Comparison of ENCODE assay signal across 15 cellular contexts in genomic region chr19:35260694-35261304, GRCh38. TPM values are rescaled to one million over a fixed set of nuclear protein-coding genes. Genes with fewer than 3 reads are reported as not detected.
DNase-seq lines count a peak whose midpoint lies in the region; ATAC-seq and TF ChIP-seq lines count a peak whose summit lies in the region.
"Had no signal": no experiment of that assay in that cellular context is flagged by ENCODE, and none has a peak within 500 bp of the region (broad histone marks: within the 10 kb centered on the region; RNA-seq: fewer than 3 reads in every experiment).

No MANE protein-coding gene starts in this region.

- H3K36me3 Mint-ChIP-seq in Calu3 (ENCODE audit: insufficient read depth, unreplicated experiment): peaks cover 93% of the 10 kb centered on the region
- no peaks in the 10 kb centered on the region for H3K36me3 Mint-ChIP-seq in activated CD8-positive, alpha-beta memory T cell treated with anti-CD3 and anti-CD28 coated beads, Interleukin-2, amount 10 ng/mL, durations not matched to agents 7 days and 5 days
- H3K36me3 Mint-ChIP-seq in naive thymus-derived CD8-positive, alpha-beta T cell: peaks cover 0 to 32% (median 0%) of the 10 kb centered on the region in 3 donors

- H3K9ac ChIP-seq in smooth muscle cell (ENCODE audit: low read depth): no peak overlapping the region
- H3K9ac ChIP-seq: BLaER1 treated with 17β-estradiol and CSF1 and Interleukin-3, amounts not matched to agents 10 nM and 100 nM; KMS-11 had no signal

- H3K79me2 ChIP-seq in smooth muscle cell (ENCODE audit: low read depth): no peaks in the 10 kb centered on the region

- H3K4me1 ChIP-seq in smooth muscle cell (ENCODE audit: low read depth): no peaks in the 10 kb centered on the region

- no peak overlapping the region for H2AFZ ChIP-seq in smooth muscle cell (ENCODE audit: low read depth)

- no peak overlapping the region for H3K4me3 ChIP-seq in smooth muscle cell
- H3K4me3 ChIP-seq: BLaER1 treated with 17β-estradiol and CSF1 and Interleukin-3, amounts not matched to agents 10 nM and 100 nM; esophagus squamous epithelium had no signal

- WGBS in smooth muscle cell (ENCODE audit: low lambda C conversion rate): 90% methylated on average over 10 of the region's 10 CpGs

- no peak overlapping the region for H3K4me3 Mint-ChIP-seq in Calu3 (ENCODE audit: low read depth, unreplicated experiment)
- no peak overlapping the region for H3K4me3 Mint-ChIP-seq in activated CD8-positive, alpha-beta memory T cell treated with anti-CD3 and anti-CD28 coated beads, Interleukin-2, amount 10 ng/mL, durations not matched to agents 7 days and 5 days
- no peak overlapping the region for H3K4me3 Mint-ChIP-seq in naive thymus-derived CD8-positive, alpha-beta T cell
- H3K4me3 Mint-ChIP-seq: stimulated activated naive CD8-positive, alpha-beta T cell treated with anti-CD3 and anti-CD28 coated beads, Interleukin-15, Interleukin-2, amounts not matched to agents 100 ng/mL and 50 ng/mL, for 24 hours had no signal

- intact Hi-C loops in Calu3 (cut with micrococcal nuclease; ENCODE audit: unreplicated experiment): no loop called here

- no peaks in the 10 kb centered on the region for H3K9me3 ChIP-seq in smooth muscle cell (replicated peaks; ENCODE audit: low read depth)
- H3K9me3 ChIP-seq: BLaER1 treated with 17β-estradiol and CSF1 and Interleukin-3, amounts not matched to agents 10 nM and 100 nM; esophagus squamous epithelium had no signal

- DNase-seq in Calu3 (no peak), smooth muscle cell (lab: John Stamatoyannopoulos, UW; ENCODE audit: unreplicated experiment) (no peak), NOMO-1 treated with DMSO at 0.1 percent for 48 hours (lab: John Stamatoyannopoulos, UW; ENCODE audit: unreplicated experiment) (no peak), midbrain (lab: John Stamatoyannopoulos, UW) (no peak)
- DNase-seq in activated CD8-positive, alpha-beta memory T cell treated with anti-CD3 and anti-CD28 coated beads, Interleukin-2, amount 10 ng/mL, durations not matched to agents 7 days and 5 days: peak; percentile 38
- DNase-seq in naive thymus-derived CD8-positive, alpha-beta T cell: peak in 1 of 10 donors; percentile 12
- DNase-seq: esophagus squamous epithelium; mammary epithelial cell; NCI-H1930; stimulated activated CD4-positive, alpha-beta T cell treated with anti-CD3 and anti-CD28 coated beads, Interleukin-2, amount 100 ng/mL, for 24 hours had no signal

- no peaks in the 10 kb centered on the region for H4K20me1 ChIP-seq in smooth muscle cell (ENCODE audit: low read depth)

- TF ChIP-seq CTCF in 22Rv1 (IDR thresholded peaks at IDR 0.05): no peak
- TF ChIP-seq CTCF in Calu3 (IDR thresholded peaks at IDR 0.05; ENCODE audit: unreplicated experiment): no peak
- TF ChIP-seq CTCF in smooth muscle cell (IDR thresholded peaks at IDR 0.05; ENCODE audit: borderline replicate concordance, insufficient read depth, poor library complexity, severe bottlenecking): no peak

- H3K4me2 ChIP-seq in smooth muscle cell: no peak overlapping the region
- H3K4me2 ChIP-seq: KMS-11 had no signal

- CTCF ChIA-PET in Calu3 (lab: Charles Lee): no interaction called here
- CTCF ChIA-PET in activated CD8-positive, alpha-beta memory T cell treated with anti-CD3 and anti-CD28 coated beads, Interleukin-2, amount 10 ng/mL, durations not matched to agents 7 days and 5 days (lab: Charles Lee): interaction anchor here (0.6 to 0.7 kb wide), 2 partner anchors 108 to 120 kb away, joined by 3 read pairs; no protein-coding TSS in a partner anchor

- BruUV-seq in Calu3 (replicated peaks; lab: Mats Ljungman, UMichigan): no TSS peak

- POLR2A ChIA-PET in naive thymus-derived CD8-positive, alpha-beta T cell (lab: Charles Lee): interaction anchor here (0.6 to 2.1 kb wide), 5 partner anchors 10 to 119 kb away, joined by 3 to 9 read pairs (median 6); no protein-coding TSS in a partner anchor

- H3K27ac Mint-ChIP-seq in Calu3 (ENCODE audit: unreplicated experiment): peak overlapping the region; percentile 58
- no peak overlapping the region for H3K27ac Mint-ChIP-seq in activated CD8-positive, alpha-beta memory T cell treated with anti-CD3 and anti-CD28 coated beads, Interleukin-2, amount 10 ng/mL, durations not matched to agents 7 days and 5 days
- peak overlapping the region in 8 of 10 donors; percentile 39 to 74 (median 54) for H3K27ac Mint-ChIP-seq in naive thymus-derived CD8-positive, alpha-beta T cell
- H3K27ac Mint-ChIP-seq: stimulated activated naive CD8-positive, alpha-beta T cell treated with anti-CD3 and anti-CD28 coated beads, Interleukin-15, Interleukin-2, amounts not matched to agents 100 ng/mL and 50 ng/mL, for 24 hours had no signal

- H3K27me3 ChIP-seq in smooth muscle cell (ENCODE audit: low read depth): no peaks in the 10 kb centered on the region
- H3K27me3 ChIP-seq: BLaER1 treated with 17β-estradiol and CSF1 and Interleukin-3, amounts not matched to agents 10 nM and 100 nM had no signal

- peaks cover 16% of the 10 kb centered on the region for H3K4me1 Mint-ChIP-seq in Calu3 (ENCODE audit: low read depth, unreplicated experiment)
- peaks cover 5% of the 10 kb centered on the region for H3K4me1 Mint-ChIP-seq in activated CD8-positive, alpha-beta memory T cell treated with anti-CD3 and anti-CD28 coated beads, Interleukin-2, amount 10 ng/mL, durations not matched to agents 7 days and 5 days
- peaks cover 26 to 52% (median 43%) of the 10 kb centered on the region in 4 donors for H3K4me1 Mint-ChIP-seq in naive thymus-derived CD8-positive, alpha-beta T cell

- H3K27ac ChIP-seq in 22Rv1 (peak overlapping the region; percentile 98; the same call in 1 of the 2 replicates), smooth muscle cell (ENCODE audit: low read depth) (no peak overlapping the region)
- H3K27ac ChIP-seq: BLaER1 treated with 17β-estradiol and CSF1 and Interleukin-3, amounts not matched to agents 10 nM and 100 nM; esophagus squamous epithelium; KMS-11 had no signal

- H3F3A ChIP-seq in smooth muscle cell (ENCODE audit: low read depth): peaks cover 9% of the 10 kb centered on the region

- no peaks in the 10 kb centered on the region for H3K36me3 ChIP-seq in smooth muscle cell (ENCODE audit: low read depth)
- H3K36me3 ChIP-seq: BLaER1 treated with 17β-estradiol and CSF1 and Interleukin-3, amounts not matched to agents 10 nM and 100 nM had no signal

- no peaks in the 10 kb centered on the region for H3K9me3 Mint-ChIP-seq in Calu3 (ENCODE audit: low read depth, unreplicated experiment)
- H3K9me3 Mint-ChIP-seq in activated CD8-positive, alpha-beta memory T cell treated with anti-CD3 and anti-CD28 coated beads, Interleukin-2, amount 10 ng/mL, durations not matched to agents 7 days and 5 days (ENCODE audit: low read depth): no peaks in the 10 kb centered on the region
- no peaks in the 10 kb centered on the region for H3K9me3 Mint-ChIP-seq in naive thymus-derived CD8-positive, alpha-beta T cell
- H3K9me3 Mint-ChIP-seq: stimulated activated naive CD8-positive, alpha-beta T cell treated with anti-CD3 and anti-CD28 coated beads, Interleukin-15, Interleukin-2, amounts not matched to agents 100 ng/mL and 50 ng/mL, for 24 hours had no signal

- no peak for ATAC-seq in activated CD8-positive, alpha-beta memory T cell treated with anti-CD3 and anti-CD28 coated beads, Interleukin-2, amount 10 ng/mL, durations not matched to agents 7 days and 5 days
- ATAC-seq in naive thymus-derived CD8-positive, alpha-beta T cell: no peak
- no peak for ATAC-seq in GM19455 (IDR thresholded peaks at IDR 0.05; ENCODE audit: unreplicated experiment)

- no peaks in the 10 kb centered on the region for H3K27me3 Mint-ChIP-seq in Calu3 (ENCODE audit: unreplicated experiment)
- H3K27me3 Mint-ChIP-seq in activated CD8-positive, alpha-beta memory T cell treated with anti-CD3 and anti-CD28 coated beads, Interleukin-2, amount 10 ng/mL, durations not matched to agents 7 days and 5 days: no peaks in the 10 kb centered on the region
- no peaks in the 10 kb centered on the region for H3K27me3 Mint-ChIP-seq in naive thymus-derived CD8-positive, alpha-beta T cell
- H3K27me3 Mint-ChIP-seq: stimulated activated naive CD8-positive, alpha-beta T cell treated with anti-CD3 and anti-CD28 coated beads, Interleukin-15, Interleukin-2, amounts not matched to agents 100 ng/mL and 50 ng/mL, for 24 hours had no signal

RNA-seq across cellular contexts. Expression of gene USF2, which starts 8.0 kb away (rescaled TPM):
- 114 and 127 TPM in 2 replicates for total RNA-seq in Calu3 (2022)
- total RNA-seq in activated CD8-positive, alpha-beta memory T cell treated with anti-CD3 and anti-CD28 coated beads, Interleukin-2, amount 10 ng/mL, durations not matched to agents 7 days and 5 days: 100 to 1,000 TPM; 138 to 154 TPM
- 100 to 1,000 TPM; 226 to 232 TPM for total RNA-seq in naive thymus-derived CD8-positive, alpha-beta T cell
- polyA plus RNA-seq in naive thymus-derived CD8-positive, alpha-beta T cell: 1 to 10 TPM; 4.5 to 6.9 (median 5.2) TPM
- total RNA-seq in smooth muscle cell: 30.4 and 34.4 TPM in 2 replicates
- polyA plus RNA-seq in smooth muscle cell: 20.0 and 22.7 TPM in 2 replicates

RNA-seq across cellular contexts. Expression of gene LSR, which starts 12.0 kb away (rescaled TPM):
- total RNA-seq in Calu3 (2022): 494 and 609 TPM in 2 replicates
- 10 to 100 TPM in 1 of 2 experiments, 1 to 10 TPM in 1; 7.2 to 10.0 TPM for total RNA-seq in activated CD8-positive, alpha-beta memory T cell treated with anti-CD3 and anti-CD28 coated beads, Interleukin-2, amount 10 ng/mL, durations not matched to agents 7 days and 5 days
- total RNA-seq in naive thymus-derived CD8-positive, alpha-beta T cell: 10 to 100 TPM; 57.4 to 59.9 TPM
- 100 to 1,000 TPM in 1 of 3 donors, 10 to 100 TPM in 2; 36.7 to 106 (median 65.7) TPM for polyA plus RNA-seq in naive thymus-derived CD8-positive, alpha-beta T cell
- total RNA-seq in smooth muscle cell: 11.3 and 14.0 TPM in 2 replicates
- polyA plus RNA-seq in smooth muscle cell: 14.2 and 85.3 TPM in 2 replicates

RNA-seq across cellular contexts. Expression of gene HAMP, which starts 21.5 kb away (rescaled TPM):
- total RNA-seq in Calu3 (2022) (0.45 TPM in 1 of 2 replicates, not detected in the other), smooth muscle cell (not detected in 2 replicates)
- total RNA-seq in activated CD8-positive, alpha-beta memory T cell treated with anti-CD3 and anti-CD28 coated beads, Interleukin-2, amount 10 ng/mL, durations not matched to agents 7 days and 5 days: under 1 TPM; 0.55 to 0.77 TPM
- total RNA-seq in naive thymus-derived CD8-positive, alpha-beta T cell: 1 to 10 TPM; 2.5 to 2.6 TPM
- under 1 TPM in 1 of 3 donors, not detected in 2; 0.06 TPM for polyA plus RNA-seq in naive thymus-derived CD8-positive, alpha-beta T cell
- polyA plus RNA-seq in smooth muscle cell: not detected in 2 replicates
- total RNA-seq: esophagus squamous epithelium had no signal
- polyA plus RNA-seq: mammary epithelial cell had no signal

RNA-seq across cellular contexts. Expression of gene MAG, which starts 31.2 kb away (rescaled TPM):
- total RNA-seq in Calu3 (2022): not detected in 2 replicates
- total RNA-seq in activated CD8-positive, alpha-beta memory T cell treated with anti-CD3 and anti-CD28 coated beads, Interleukin-2, amount 10 ng/mL, durations not matched to agents 7 days and 5 days: under 1 TPM in 1 of 2 experiments, not detected in 1; 0.26 TPM
- not detected for total RNA-seq in naive thymus-derived CD8-positive, alpha-beta T cell
- polyA plus RNA-seq in naive thymus-derived CD8-positive, alpha-beta T cell: under 1 TPM in 1 of 3 donors, not detected in 2; 0.08 TPM
- not detected in 2 replicates for total RNA-seq in smooth muscle cell
- not detected in 2 replicates for polyA plus RNA-seq in smooth muscle cell
- total RNA-seq: mammary epithelial cell had no signal
- polyA plus RNA-seq: mammary epithelial cell had no signal

RNA-seq across cellular contexts. Expression of gene FAM187B, which starts 32.3 kb away (rescaled TPM):
- total RNA-seq in Calu3 (2022) (not detected in 2 replicates), smooth muscle cell (not detected in 2 replicates)
- total RNA-seq in activated CD8-positive, alpha-beta memory T cell treated with anti-CD3 and anti-CD28 coated beads, Interleukin-2, amount 10 ng/mL, durations not matched to agents 7 days and 5 days: not detected
- total RNA-seq in naive thymus-derived CD8-positive, alpha-beta T cell: not detected
- not detected for polyA plus RNA-seq in naive thymus-derived CD8-positive, alpha-beta T cell
- not detected in 2 replicates for polyA plus RNA-seq in smooth muscle cell
- total RNA-seq: esophagus squamous epithelium, mammary epithelial cell had no signal
- polyA plus RNA-seq: mammary epithelial cell had no signal
